Comparison of ENCODE assay signal across 30 cellular contexts in genomic region chr16:7946142-7946541, GRCh38.
"Had no signal": no experiment of that assay in that cellular context is flagged by ENCODE, and none has a peak within 500 bp of the region (broad histone marks: within the 10 kb centered on the region; RNA-seq: fewer than 3 reads in every experiment).

No MANE protein-coding gene starts in this region.

- H3K36me3 ChIP-seq: MG63, SJCRH30, WERI-Rb-1 had no signal

- H3K9me3 ChIP-seq: MG63, SJCRH30 had no signal

- H3K4me3 ChIP-seq: MG63, SJCRH30, SK-N-MC had no signal

- H3K4me1 Mint-ChIP-seq: activated CD4-positive, alpha-beta memory T cell treated with anti-CD3 and anti-CD28 coated beads, Interleukin-2, amount 10 ng/mL, durations not matched to agents 7 days and 5 days; activated CD8-positive, alpha-beta memory T cell treated with anti-CD3 and anti-CD28 coated beads, Interleukin-2, amount 10 ng/mL, durations not matched to agents 7 days and 5 days; activated naive CD4-positive, alpha-beta T cell treated with anti-CD3 and anti-CD28 coated beads, Interleukin-2, amount 10 ng/mL, durations not matched to agents 7 days and 5 days; activated naive CD8-positive, alpha-beta T cell treated with anti-CD3 and anti-CD28 coated beads, Interleukin-2, amount 50 U/mL, for 24 hours; brain had no signal

- H3K27ac Mint-ChIP-seq: activated CD4-positive, alpha-beta memory T cell treated with anti-CD3 and anti-CD28 coated beads, Interleukin-2, amount 10 ng/mL, durations not matched to agents 7 days and 5 days; activated CD8-positive, alpha-beta memory T cell treated with anti-CD3 and anti-CD28 coated beads, Interleukin-2, amount 10 ng/mL, durations not matched to agents 7 days and 5 days; activated naive CD4-positive, alpha-beta T cell treated with anti-CD3 and anti-CD28 coated beads, Interleukin-2, amount 10 ng/mL, durations not matched to agents 7 days and 5 days; activated naive CD8-positive, alpha-beta T cell; activated naive CD8-positive, alpha-beta T cell treated with anti-CD3 and anti-CD28 coated beads, Interleukin-2, amount 50 U/mL, for 24 hours; brain had no signal

- H3K27me3 ChIP-seq: MG63, SJCRH30 had no signal

- H3K4me3 Mint-ChIP-seq: activated CD4-positive, alpha-beta memory T cell treated with anti-CD3 and anti-CD28 coated beads, Interleukin-2, amount 10 ng/mL, durations not matched to agents 7 days and 5 days; activated CD8-positive, alpha-beta memory T cell treated with anti-CD3 and anti-CD28 coated beads, Interleukin-2, amount 10 ng/mL, durations not matched to agents 7 days and 5 days; activated naive CD4-positive, alpha-beta T cell treated with anti-CD3 and anti-CD28 coated beads, Interleukin-2, amount 10 ng/mL, durations not matched to agents 7 days and 5 days; activated naive CD8-positive, alpha-beta T cell; activated naive CD8-positive, alpha-beta T cell treated with anti-CD3 and anti-CD28 coated beads, Interleukin-2, amount 50 U/mL, for 24 hours; brain had no signal

- H3K36me3 Mint-ChIP-seq: activated CD8-positive, alpha-beta memory T cell treated with anti-CD3 and anti-CD28 coated beads, Interleukin-2, amount 10 ng/mL, durations not matched to agents 7 days and 5 days; activated naive CD4-positive, alpha-beta T cell treated with anti-CD3 and anti-CD28 coated beads, Interleukin-2, amount 10 ng/mL, durations not matched to agents 7 days and 5 days; activated naive CD8-positive, alpha-beta T cell; brain had no signal

- DNase-seq: activated CD4-positive, alpha-beta memory T cell treated with anti-CD3 and anti-CD28 coated beads, Interleukin-2, amount 10 ng/mL, durations not matched to agents 7 days and 5 days; activated CD4-positive, alpha-beta T cell treated with anti-CD3 and anti-CD28 coated beads for 1 hour; activated CD4-positive, alpha-beta T cell treated with anti-CD3 and anti-CD28 coated beads for 48 hours; activated CD4-positive, CD25-positive, alpha-beta regulatory T cell; activated CD8-positive, alpha-beta memory T cell treated with anti-CD3 and anti-CD28 coated beads for 24 hours; activated CD8-positive, alpha-beta memory T cell treated with anti-CD3 and anti-CD28 coated beads, Interleukin-2, amount 10 ng/mL, durations not matched to agents 7 days and 5 days; activated CD8-positive, alpha-beta memory T cell treated with anti-CD3 and anti-CD28 coated beads, Interleukin-2, amount 50 U/mL, for 48 hours; activated effector memory CD4-positive, alpha-beta T cell treated with Interleukin-2 at 50 U/mL for 16 hours; activated naive CD4-positive, alpha-beta T cell treated with anti-CD3 and anti-CD28 coated beads, Interleukin-2, amount 10 ng/mL, durations not matched to agents 7 days and 5 days; activated naive CD8-positive, alpha-beta T cell treated with anti-CD3 and anti-CD28 coated beads, Interleukin-2, amount 50 U/mL, for 24 hours; activated T-cell treated with anti-CD3 and anti-CD28 coated beads, Interleukin-2, amount 50 U/mL, for 48 hours; anterior cingulate cortex; Kasumi-1; KG1; MG63; NCI-H1048; NCI-H1105 treated with DMSO at 0.1 percent for 48 hours; NCI-H1436 treated with DMSO at 0.1 percent for 48 hours; NCI-H1694 treated with DMSO at 0.1 percent for 48 hours; NCI-H2081 treated with DMSO at 0.1 percent for 48 hours; NCI-H345; NCI-H524 treated with DMSO at 0.1 percent for 48 hours; OCI-M1; SHP77; SJCRH30; T1000; WERI-Rb-1 had no signal

- H3K4me1 ChIP-seq: SJCRH30 had no signal

- H3K27ac ChIP-seq: SJCRH30, SK-N-MC, WERI-Rb-1 had no signal

- H3K27me3 Mint-ChIP-seq: activated CD4-positive, alpha-beta memory T cell treated with anti-CD3 and anti-CD28 coated beads, Interleukin-2, amount 10 ng/mL, durations not matched to agents 7 days and 5 days; activated CD8-positive, alpha-beta memory T cell treated with anti-CD3 and anti-CD28 coated beads, Interleukin-2, amount 10 ng/mL, durations not matched to agents 7 days and 5 days; activated naive CD4-positive, alpha-beta T cell treated with anti-CD3 and anti-CD28 coated beads, Interleukin-2, amount 10 ng/mL, durations not matched to agents 7 days and 5 days; activated naive CD8-positive, alpha-beta T cell; activated naive CD8-positive, alpha-beta T cell treated with anti-CD3 and anti-CD28 coated beads, Interleukin-2, amount 50 U/mL, for 24 hours had no signal
